In the genomic region with DNA sequence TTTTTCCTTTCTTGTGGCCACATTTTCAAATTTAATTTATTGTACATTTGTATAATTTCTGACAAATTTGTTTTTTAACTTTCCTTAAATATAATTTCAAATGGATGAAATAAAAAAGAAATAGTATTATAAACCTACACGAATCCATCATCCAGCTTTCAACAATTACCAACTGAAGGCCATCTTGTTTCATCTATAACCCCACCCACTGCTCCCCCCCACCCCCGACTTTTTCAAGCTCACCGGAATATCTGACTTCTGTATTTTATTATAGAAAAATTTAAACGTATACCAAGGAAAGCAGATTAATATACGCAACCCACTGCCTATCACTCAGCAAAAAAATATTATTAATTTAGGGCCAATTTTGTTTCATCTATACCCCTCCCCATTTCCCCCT, we compare ENCODE assay signal across 9 cellular contexts. TPM values are rescaled to one million over a fixed set of nuclear protein-coding genes. Genes with fewer than 3 reads are reported as not detected.
DNase-seq lines count a peak whose midpoint lies in the region; ATAC-seq and TF ChIP-seq lines count a peak whose summit lies in the region.
"Had no signal": no experiment of that assay in that cellular context is flagged by ENCODE, and none has a peak within 500 bp of the region (broad histone marks: within the 10 kb centered on the region; RNA-seq: fewer than 3 reads in every experiment).

No MANE protein-coding gene starts in this region.

- no peak overlapping the region for H3K56ac ChIP-seq in IMR-90 (ENCODE audit: extremely low read depth, insufficient read depth, low read length)

- peaks cover 40% of the 10 kb centered on the region for H3K36me3 Mint-ChIP-seq in Calu3 (ENCODE audit: insufficient read depth, unreplicated experiment)

- H3K14ac ChIP-seq in IMR-90 (replicated peaks; ENCODE audit: low read depth, low read length) = no peak overlapping the region; the same call in 1 of the 2 replicates

- H3K27me3 ChIP-seq in IMR-90 (ENCODE audit: control insufficient read depth, insufficient read depth, low read length) = 0 out of 2 replicates have a peak, but pooled peaks cover 1% of the 10 kb centered on the region
- H3K27me3 ChIP-seq in mucosa of rectum (ENCODE audit: control insufficient read depth in 2 of 2, insufficient read depth in 2 of 2, low read length in 2 of 2) = no peaks in the 10 kb centered on the region

- H3K9me3 ChIP-seq in IMR-90 (ENCODE audit: control insufficient read depth, insufficient read depth, low read length) (no peaks in the 10 kb centered on the region), mucosa of rectum (ENCODE audit: control insufficient read depth in 2 of 2, low read length in 2 of 2) (no peaks in the 10 kb centered on the region)

- no peak overlapping the region for H2AFZ ChIP-seq in IMR-90 (replicated peaks; ENCODE audit: low read length, poor library complexity)

- H3K27me3 Mint-ChIP-seq in Calu3 (ENCODE audit: unreplicated experiment) = no peaks in the 10 kb centered on the region

- in situ Hi-C loops in IMR-90 (cut with MboI; ENCODE audit: low sequenced_read_pairs) = loop anchor here (25.0 kb wide), 1 partner anchor 452 kb away; no protein-coding TSS in a partner anchor
- in situ Hi-C loops in astrocyte of the spinal cord (cut with HindIII; ENCODE audit: low sequenced_read_pairs) = no loop called here

- intact Hi-C loops in IMR-90 (cut with micrococcal nuclease) = loop anchor here (5.0 kb wide), 4 partner anchors 98 to 452 kb away; a partner anchor contains a TSS
- intact Hi-C loops in Calu3 (cut with micrococcal nuclease; ENCODE audit: unreplicated experiment) = loop anchor here (2.0 to 5.0 kb wide), 3 partner anchors 29 to 153 kb away; a partner anchor contains a TSS

- H2AK9ac ChIP-seq in IMR-90 (replicated peaks; ENCODE audit: low read depth, low read length, poor library complexity) = no peak overlapping the region

- BruUV-seq in IMR-90 (replicated peaks; lab: Mats Ljungman, UMichigan) (no TSS peak), Calu3 (replicated peaks; lab: Mats Ljungman, UMichigan) (no TSS peak)

- H2BK15ac ChIP-seq in IMR-90 (ENCODE audit: low read depth, low read length) = no peak overlapping the region

- H3K9me3 Mint-ChIP-seq in Calu3 (ENCODE audit: low read depth, unreplicated experiment) = no peaks in the 10 kb centered on the region

- H3K27ac Mint-ChIP-seq in Calu3 (ENCODE audit: unreplicated experiment) = no peak overlapping the region

- H3K9ac ChIP-seq in IMR-90 (ENCODE audit: low read depth, low read length) (peak overlapping the region; percentile 100; the same call in 1 of the 2 replicates), mucosa of rectum (ENCODE audit: low read depth in 1 of 2, low read length in 2 of 2) (peak overlapping the region; percentile 66 to 90)

- H3K4me3 ChIP-seq in IMR-90 (ENCODE audit: insufficient read depth, low read depth, low read length) (peak overlapping the region; percentile 89), astrocyte of the spinal cord (ENCODE audit: low read depth, low read length) (peak overlapping the region; percentile 81), mucosa of rectum (ENCODE audit: low read length in 2 of 2) (peak overlapping the region; percentile 65 to 85)

- H2AK5ac ChIP-seq in IMR-90 (ENCODE audit: low read depth, low read length) = no peak overlapping the region

- TF ChIP-seq CTCF in IMR-90 (conservative IDR thresholded peaks at IDR 0.05; ENCODE audit: low read depth, low read length) (no peak), astrocyte of the spinal cord (IDR thresholded peaks at IDR 0.05; ENCODE audit: low read depth, low read length) (no peak), Calu3 (IDR thresholded peaks at IDR 0.05; ENCODE audit: unreplicated experiment) (no peak)

- no peak overlapping the region; the same call in 1 of the 2 replicates for H3K4ac ChIP-seq in IMR-90 (ENCODE audit: low read depth, low read length)

- TF ChIP-seq RAD21 in IMR-90 (IDR thresholded peaks at IDR 0.05; ENCODE audit: low read length) = no peak

- H3K4me1 ChIP-seq in IMR-90 (ENCODE audit: control insufficient read depth, insufficient read depth, low read length) = no peaks in the 10 kb centered on the region
- H3K4me1 ChIP-seq in mucosa of rectum (ENCODE audit: control insufficient read depth in 2 of 2, insufficient read depth in 2 of 2, low read length in 2 of 2) = peaks cover 2 to 3% of the 10 kb centered on the region in 2 donors

- H3K23ac ChIP-seq in IMR-90 (ENCODE audit: low read depth, low read length) = peak overlapping the region; percentile 67; the same call in 1 of the 2 replicates

- dilution Hi-C loops in IMR-90 (cut with HindIII; ENCODE audit: low sequenced_read_pairs, unreplicated experiment) = no loop called here

- H3K9me1 ChIP-seq in IMR-90 (ENCODE audit: insufficient read depth, low read length) = no peaks in the 10 kb centered on the region

- peak overlapping the region; percentile 80 for H2BK5ac ChIP-seq in IMR-90 (ENCODE audit: low read depth, low read length, poor library complexity, severe bottlenecking)

- no peak for ATAC-seq in IMR-90 (ENCODE audit: low read depth)
- no peak for ATAC-seq in HG02852 (IDR thresholded peaks at IDR 0.05; ENCODE audit: unreplicated experiment)
- no peak for ATAC-seq in HG02885 (IDR thresholded peaks at IDR 0.05; ENCODE audit: poor library complexity, unreplicated experiment)

- no peak overlapping the region for H3K27ac ChIP-seq in IMR-90 (ENCODE audit: insufficient read depth, low read length)
- no peak overlapping the region for H3K27ac ChIP-seq in mucosa of rectum (ENCODE audit: low read depth in 2 of 2, low read length in 2 of 2)

- H3K18ac ChIP-seq in IMR-90 (ENCODE audit: low read depth, low read length) = no peak overlapping the region

- peak; percentile 11 for DNase-seq in CD1c-positive myeloid dendritic cell (ENCODE audit: extremely low spot score)
- DNase-seq in IMR-90 = no peak
- peak; percentile 13 for DNase-seq in astrocyte of the spinal cord (ENCODE audit: low read depth, low spot score)
- DNase-seq in Calu3 = no peak
- DNase-seq in effector CD8-positive, alpha-beta T cell (lab: John Stamatoyannopoulos, UW) = no peak

- H3K36me3 ChIP-seq in IMR-90 (ENCODE audit: control insufficient read depth, insufficient read depth, low read length) = peaks cover 7% of the 10 kb centered on the region
- peaks cover 11 to 12% of the 10 kb centered on the region in 2 donors for H3K36me3 ChIP-seq in mucosa of rectum (ENCODE audit: control insufficient read depth in 2 of 2, insufficient read depth in 2 of 2, low read length in 2 of 2)

- H4K20me1 ChIP-seq in IMR-90 (ENCODE audit: insufficient read depth, low read length) = peaks cover 28% of the 10 kb centered on the region; the same call in 1 of the 2 replicates

- WGBS in IMR-90 (ENCODE audit: extremely low coverage in 2 of 2, insufficient read length in 1 of 2), 2 experiments = no CpG with 5 or more reads among the region's 5 CpGs

- H4K8ac ChIP-seq in IMR-90 (ENCODE audit: low read depth in 2 of 2, low read length in 2 of 2) = peak overlapping the region in 1 of 2 experiments; percentile 85; a peak in 1 of 4 replicates

- H3K4me2 ChIP-seq in IMR-90 (ENCODE audit: low read depth, low read length) = peak overlapping the region; percentile 74

- 0 out of 4 replicates have a peak, but pooled peaks cover 0 to 4% of the 10 kb centered on the region in 2 experiments for H3K79me1 ChIP-seq in IMR-90 (ENCODE audit: low read depth in 1 of 2, low read length in 2 of 2)

- H2BK120ac ChIP-seq in IMR-90 (ENCODE audit: low read depth, low read length) = no peak overlapping the region

- POLR2A ChIA-PET in IMR-90 (lab: Charles Lee; ENCODE audit: unreplicated experiment) = interaction anchor here (0.6 kb wide), 2 partner anchors 89 to 145 kb away, joined by 3 to 4 read pairs; no protein-coding TSS in a partner anchor

- CTCF ChIA-PET in IMR-90 (lab: Yijun Ruan, JAX) = interaction anchor here (0.6 kb wide), 2 partner anchors 17 to 65 kb away, joined by 3 to 8 read pairs; no protein-coding TSS in a partner anchor
- CTCF ChIA-PET in Calu3 (lab: Charles Lee) = interaction anchor here (0.7 to 1.3 kb wide), 2 partner anchors 45 to 55 kb away, joined by 3 to 4 read pairs; no protein-coding TSS in a partner anchor

- no peak overlapping the region for H3K4me3 Mint-ChIP-seq in Calu3 (ENCODE audit: low read depth, unreplicated experiment)

- H4K5ac ChIP-seq in IMR-90 (ENCODE audit: low read depth, low read length) = no peak overlapping the region

- H2BK20ac ChIP-seq in IMR-90 (ENCODE audit: low read depth, low read length) = no peak overlapping the region

- H3K4me1 Mint-ChIP-seq in Calu3 (ENCODE audit: low read depth, unreplicated experiment) = peaks cover 7% of the 10 kb centered on the region

- no peak overlapping the region for H4K91ac ChIP-seq in IMR-90 (ENCODE audit: insufficient read depth, low read depth, low read length)

- no peak for TF ChIP-seq POLR2A in IMR-90 (IDR thresholded peaks at IDR 0.05; ENCODE audit: low read depth, low read length)

TF ChIP-seq in IMR-90, 13 proteins besides CTCF, POLR2A, EP300 and RAD21 (continues in another document):
- no peak for TF ChIP-seq SMC3 (IDR thresholded peaks at IDR 0.05; ENCODE audit: low read depth, low read length)
- TF ChIP-seq BHLHE40 (IDR thresholded peaks at IDR 0.05; ENCODE audit: low read depth, low read length) = no peak
- TF ChIP-seq, protein P1, sequence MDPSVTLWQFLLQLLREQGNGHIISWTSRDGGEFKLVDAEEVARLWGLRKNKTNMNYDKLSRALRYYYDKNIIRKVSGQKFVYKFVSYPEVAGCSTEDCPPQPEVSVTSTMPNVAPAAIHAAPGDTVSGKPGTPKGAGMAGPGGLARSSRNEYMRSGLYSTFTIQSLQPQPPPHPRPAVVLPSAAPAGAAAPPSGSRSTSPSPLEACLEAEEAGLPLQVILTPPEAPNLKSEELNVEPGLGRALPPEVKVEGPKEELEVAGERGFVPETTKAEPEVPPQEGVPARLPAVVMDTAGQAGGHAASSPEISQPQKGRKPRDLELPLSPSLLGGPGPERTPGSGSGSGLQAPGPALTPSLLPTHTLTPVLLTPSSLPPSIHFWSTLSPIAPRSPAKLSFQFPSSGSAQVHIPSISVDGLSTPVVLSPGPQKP (IDR thresholded peaks at IDR 0.05; ENCODE audit: borderline replicate concordance, low read depth, low read length) = no peak
- no peak for TF ChIP-seq MAFK (IDR thresholded peaks at IDR 0.05; ENCODE audit: low read depth, low read length)
- TF ChIP-seq MXI1 (IDR thresholded peaks at IDR 0.05; ENCODE audit: borderline replicate concordance, low read depth, low read length) = no peak

RNA-seq across cellular contexts. Expression of a gene that starts 1.1 kb away (rescaled TPM):
- total RNA-seq in IMR-90 (2012; rRNA removed) (1,218 and 1,398 TPM in 2 replicates), Calu3 (2022) (388 and 438 TPM in 2 replicates)
- 501 and 795 TPM in 2 replicates for polyA plus RNA-seq in IMR-90 (2012; rRNA removed)
- polyA plus RNA-seq in IMR-90 (2012; cell fraction: cytosol; rRNA removed) = 175 and 256 TPM in 2 replicates
- 60.4 and 480 TPM in 2 replicates for polyA plus RNA-seq in IMR-90 (2012; cell fraction: nucleus; rRNA removed; ENCODE audit: low replicate concordance)

RNA-seq across cellular contexts. Expression of a gene that starts 25.3 kb away (rescaled TPM):
- total RNA-seq in IMR-90 (2012; rRNA removed) (not detected in 2 replicates), Calu3 (2022) (not detected in 2 replicates)
- polyA plus RNA-seq in IMR-90 (2012; rRNA removed) = 0.17 TPM in 1 of 2 replicates, not detected in the other
- 0.09 TPM in 1 of 2 replicates, not detected in the other for polyA plus RNA-seq in IMR-90 (2012; cell fraction: cytosol; rRNA removed)
- polyA plus RNA-seq in IMR-90 (2012; cell fraction: nucleus; rRNA removed; ENCODE audit: low replicate concordance) = 0.14 TPM in 1 of 2 replicates, not detected in the other
- total RNA-seq: dermis microvascular lymphatic vessel endothelial cell had no signal

RNA-seq across cellular contexts. Expression of a gene that starts 56.6 kb away (rescaled TPM):
- total RNA-seq in IMR-90 (2012; rRNA removed) (9.1 and 15.0 TPM in 2 replicates), Calu3 (2022) (16.4 and 17.1 TPM in 2 replicates)
- polyA plus RNA-seq in IMR-90 (2012; rRNA removed) = 18.8 and 21.8 TPM in 2 replicates
- polyA plus RNA-seq in IMR-90 (2012; cell fraction: cytosol; rRNA removed) = 8.8 and 11.6 TPM in 2 replicates
- polyA plus RNA-seq in IMR-90 (2012; cell fraction: nucleus; rRNA removed; ENCODE audit: low replicate concordance) = 7.4 and 22.6 TPM in 2 replicates

Comparison
In these comparisons a context has a peak if more than half of its experiments do, and no peak if none do; other contexts are left out.
1. DNase-seq: peak in CD1c-positive myeloid dendritic cell (single experiment) and astrocyte of the spinal cord (single experiment); none in IMR-90 (single experiment), Calu3 (single experiment) and effector CD8-positive, alpha-beta T cell (single experiment).
2. Peak in every context shown above with its lines, with median percentiles within 50 percentile points of each other: H3K4me3 ChIP-seq.